ENCODE assay signal across 38 cellular contexts in the genomic region with DNA sequence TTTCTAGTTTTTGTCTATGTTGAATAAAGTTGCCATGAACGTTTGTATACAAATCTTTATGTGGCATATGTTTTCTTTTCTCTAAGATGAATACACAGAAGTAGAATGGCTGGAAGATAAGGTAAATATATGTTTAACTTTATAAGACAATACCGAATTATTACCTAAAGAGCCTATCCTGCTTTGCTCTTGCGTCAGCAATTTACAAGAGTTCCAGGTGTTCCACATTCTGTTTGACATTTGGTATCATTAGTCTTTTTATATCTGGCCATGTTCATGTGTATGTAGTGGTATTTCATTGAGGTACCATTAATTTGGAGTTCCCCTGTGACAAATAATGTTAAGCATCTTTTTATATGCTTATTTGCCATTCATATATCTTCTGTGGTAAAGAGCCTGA.
"Had no signal": no experiment of that assay in that cellular context is flagged by ENCODE, and none has a peak within 500 bp of the region (broad histone marks: within the 10 kb centered on the region; RNA-seq: fewer than 3 reads in every experiment).

No MANE protein-coding gene starts in this region.

- H3K36me3 Mint-ChIP-seq: activated naive CD4-positive, alpha-beta T cell treated with anti-CD3 and anti-CD28 coated beads, Interleukin-2, amount 10 ng/mL, durations not matched to agents 7 days and 5 days; activated naive CD4-positive, alpha-beta T cell treated with anti-CD3 and anti-CD28 coated beads, Interleukin-2, amount 50 U/mL, for 24 hours; activated naive CD4-positive, alpha-beta T cell treated with anti-CD3 and anti-CD28 coated beads, Interleukin-2, amount 50 U/mL, for 72 hours; activated naive CD8-positive, alpha-beta T cell; activated naive CD8-positive, alpha-beta T cell treated with anti-CD3 and anti-CD28 coated beads for 36 hours; activated naive CD8-positive, alpha-beta T cell treated with anti-CD3 and anti-CD28 coated beads, Interleukin-2, amount 10 ng/mL, durations not matched to agents 7 days and 5 days; brain had no signal

- H3K27me3 ChIP-seq: adrenal gland, ascending aorta, body of pancreas, brain microvascular endothelial cell, breast epithelium, cardiac muscle cell had no signal

- H3K27me3 Mint-ChIP-seq: activated naive CD4-positive, alpha-beta T cell treated with anti-CD3 and anti-CD28 coated beads, Interleukin-2, amount 50 U/mL, for 24 hours; activated naive CD8-positive, alpha-beta T cell; activated naive CD8-positive, alpha-beta T cell treated with anti-CD3 and anti-CD28 coated beads, Interleukin-2, amount 50 U/mL, for 24 hours; activated T-helper 17 cell treated with anti-CD3 and anti-CD28 coated beads, Interleukin-2, amount 50 U/mL, for 72 hours; brain had no signal

- H3K4me3 ChIP-seq: adrenal gland, ascending aorta, body of pancreas, breast epithelium, cardiac muscle cell had no signal

- H3K4me3 Mint-ChIP-seq: activated naive CD4-positive, alpha-beta T cell treated with anti-CD3 and anti-CD28 coated beads for 36 hours; activated naive CD4-positive, alpha-beta T cell treated with anti-CD3 and anti-CD28 coated beads, Interleukin-2, amount 10 ng/mL, durations not matched to agents 7 days and 5 days; activated naive CD4-positive, alpha-beta T cell treated with anti-CD3 and anti-CD28 coated beads, Interleukin-2, amount 50 U/mL, for 24 hours; activated naive CD8-positive, alpha-beta T cell; activated naive CD8-positive, alpha-beta T cell treated with anti-CD3 and anti-CD28 coated beads for 36 hours; activated naive CD8-positive, alpha-beta T cell treated with anti-CD3 and anti-CD28 coated beads, Interleukin-2, amount 10 ng/mL, durations not matched to agents 7 days and 5 days; activated naive CD8-positive, alpha-beta T cell treated with anti-CD3 and anti-CD28 coated beads, Interleukin-2, amount 50 U/mL, for 24 hours; activated T-cell treated with anti-CD3 and anti-CD28 coated beads, Interleukin-2, amount 50 U/mL, for 24 hours; activated T-cell treated with anti-CD3 and anti-CD28 coated beads, Interleukin-2, amount 50 U/mL, for 4 hours; activated T-cell treated with anti-CD3 and anti-CD28 coated beads, Interleukin-2, amount 50 U/mL, for 72 hours; activated T-helper 17 cell treated with anti-CD3 and anti-CD28 coated beads, Interleukin-2, amount 50 U/mL, for 72 hours; brain; central memory CD8-positive, alpha-beta T cell had no signal

- H3K4me1 ChIP-seq: ascending aorta, body of pancreas, breast epithelium had no signal

- H3K27ac ChIP-seq: adrenal gland, ascending aorta, body of pancreas, brain microvascular endothelial cell, breast epithelium, cardiac muscle cell had no signal

- H3K36me3 ChIP-seq: adrenal gland, ascending aorta, brain microvascular endothelial cell, breast epithelium, cardiac muscle cell had no signal

- H3K27ac Mint-ChIP-seq: activated naive CD4-positive, alpha-beta T cell treated with anti-CD3 and anti-CD28 coated beads for 36 hours; activated naive CD4-positive, alpha-beta T cell treated with anti-CD3 and anti-CD28 coated beads, Interleukin-2, amount 10 ng/mL, durations not matched to agents 7 days and 5 days; activated naive CD4-positive, alpha-beta T cell treated with anti-CD3 and anti-CD28 coated beads, Interleukin-2, amount 50 U/mL, for 24 hours; activated naive CD4-positive, alpha-beta T cell treated with anti-CD3 and anti-CD28 coated beads, Interleukin-2, amount 50 U/mL, for 72 hours; activated naive CD8-positive, alpha-beta T cell; activated naive CD8-positive, alpha-beta T cell treated with anti-CD3 and anti-CD28 coated beads for 36 hours; activated naive CD8-positive, alpha-beta T cell treated with anti-CD3 and anti-CD28 coated beads, Interleukin-2, amount 10 ng/mL, durations not matched to agents 7 days and 5 days; activated naive CD8-positive, alpha-beta T cell treated with anti-CD3 and anti-CD28 coated beads, Interleukin-2, amount 50 U/mL, for 24 hours; activated T-cell treated with anti-CD3 and anti-CD28 coated beads, Interleukin-2, amount 50 U/mL, for 24 hours; activated T-cell treated with anti-CD3 and anti-CD28 coated beads, Interleukin-2, amount 50 U/mL, for 72 hours; activated T-helper 17 cell treated with anti-CD3 and anti-CD28 coated beads, Interleukin-2, amount 50 U/mL, for 72 hours; activated T-helper 2 cell treated with anti-CD3 and anti-CD28 coated beads, Interferon-gamma antibody, Interleukin-2, Interleukin-4, amounts not matched to agents 10 μg/mL and 5 μg/mL and 100 μg/mL, durations not matched to agents 14 hours and 24 hours and 36 hours; brain had no signal

- H3K9me3 Mint-ChIP-seq: activated naive CD4-positive, alpha-beta T cell treated with anti-CD3 and anti-CD28 coated beads, Interleukin-2, amount 10 ng/mL, durations not matched to agents 7 days and 5 days; activated naive CD4-positive, alpha-beta T cell treated with anti-CD3 and anti-CD28 coated beads, Interleukin-2, amount 50 U/mL, for 24 hours; activated naive CD4-positive, alpha-beta T cell treated with anti-CD3 and anti-CD28 coated beads, Interleukin-2, amount 50 U/mL, for 72 hours; activated T-cell treated with anti-CD3 and anti-CD28 coated beads, Interleukin-2, amount 50 U/mL, for 24 hours; activated T-helper 2 cell treated with anti-CD3 and anti-CD28 coated beads, Interferon-gamma antibody, Interleukin-2, Interleukin-4, amounts not matched to agents 10 μg/mL and 5 μg/mL and 100 μg/mL, durations not matched to agents 14 hours and 24 hours and 36 hours had no signal

- H3K9me3 ChIP-seq: adrenal gland, ascending aorta, body of pancreas had no signal

- H3K4me1 Mint-ChIP-seq: activated naive CD4-positive, alpha-beta T cell treated with anti-CD3 and anti-CD28 coated beads, Interleukin-2, amount 10 ng/mL, durations not matched to agents 7 days and 5 days; activated naive CD4-positive, alpha-beta T cell treated with anti-CD3 and anti-CD28 coated beads, Interleukin-2, amount 50 U/mL, for 24 hours; activated naive CD8-positive, alpha-beta T cell treated with anti-CD3 and anti-CD28 coated beads for 36 hours; activated naive CD8-positive, alpha-beta T cell treated with anti-CD3 and anti-CD28 coated beads, Interleukin-2, amount 10 ng/mL, durations not matched to agents 7 days and 5 days; activated naive CD8-positive, alpha-beta T cell treated with anti-CD3 and anti-CD28 coated beads, Interleukin-2, amount 50 U/mL, for 24 hours; activated T-helper 17 cell treated with anti-CD3 and anti-CD28 coated beads, Interleukin-2, amount 50 U/mL, for 72 hours; central memory CD8-positive, alpha-beta T cell had no signal

- DNase-seq: activated effector memory CD4-positive, alpha-beta T cell treated with anti-CD3 and anti-CD28 coated beads, Interleukin-2, amount 50 U/mL, for 16 hours; activated effector memory CD4-positive, alpha-beta T cell treated with Interleukin-2 at 50 U/mL for 16 hours; activated gamma-delta T cell; activated gamma-delta T cell treated with Interleukin-2 at 50 U/mL for 16 hours; activated naive CD4-positive, alpha-beta T cell; activated naive CD4-positive, alpha-beta T cell treated with anti-CD3 and anti-CD28 coated beads for 36 hours; activated naive CD4-positive, alpha-beta T cell treated with anti-CD3 and anti-CD28 coated beads, Interleukin-2, amount 10 ng/mL, durations not matched to agents 7 days and 5 days; activated naive CD4-positive, alpha-beta T cell treated with anti-CD3 and anti-CD28 coated beads, Interleukin-2, amount 50 U/mL, for 16 hours; activated naive CD4-positive, alpha-beta T cell treated with Interleukin-2 at 50 U/mL for 16 hours; activated naive CD8-positive, alpha-beta T cell treated with anti-CD3 and anti-CD28 coated beads for 36 hours; activated naive CD8-positive, alpha-beta T cell treated with anti-CD3 and anti-CD28 coated beads, Interleukin-2, amount 10 ng/mL, durations not matched to agents 7 days and 5 days; activated naive CD8-positive, alpha-beta T cell treated with anti-CD3 and anti-CD28 coated beads, Interleukin-2, amount 50 U/mL, for 24 hours; activated T-cell treated with anti-CD3 and anti-CD28 coated beads for 4 hours; activated T-cell treated with anti-CD3 and anti-CD28 coated beads, Interleukin-2, amount 50 U/mL, for 1 hour; activated T-cell treated with anti-CD3 and anti-CD28 coated beads, Interleukin-2, amount 50 U/mL, for 24 hours; activated T-cell treated with anti-CD3 and anti-CD28 coated beads, Interleukin-2, amount 50 U/mL, for 4 hours; activated T-cell treated with anti-CD3 and anti-CD28 coated beads, Interleukin-2, amount 50 U/mL, for 48 hours; activated T-cell treated with anti-CD3 and anti-CD28 coated beads, Interleukin-2, amount 50 U/mL, for 72 hours; adrenal gland; amniotic stem cell; amygdala; anterior cingulate cortex; aorta; body of pancreas; brain microvascular endothelial cell; caudate nucleus; central memory CD4-positive, alpha-beta T cell; cerebellar nuclear complex had no signal
